Comparison of ENCODE assay signal across 8 cellular contexts in genomic region chr15:74302821-74303359, GRCh38.
DNase-seq lines count a peak whose midpoint lies in the region; ATAC-seq, FAIRE-seq and TF ChIP-seq lines count a peak whose summit lies in the region.

No MANE protein-coding gene starts in this region.

- peaks cover 11% of the 10 kb centered on the region for H3K4me1 ChIP-seq in Loucy (ENCODE audit: insufficient read depth, low read length, poor library complexity, severe bottlenecking)
- no peaks in the 10 kb centered on the region for H3K4me1 ChIP-seq in esophagus squamous epithelium
- H3K4me1 ChIP-seq in pancreas = no peaks in the 10 kb centered on the region

- no peaks in the 10 kb centered on the region for H3K4me1 Mint-ChIP-seq in activated B cell treated with CpG ODN at 0.5 μM for 24 hours

- no peak overlapping the region for H3K4me2 ChIP-seq in Loucy (ENCODE audit: low read depth, low read length, poor library complexity, severe bottlenecking)

- no peak for FAIRE-seq in pancreas (lab: Jason Lieb, UNC)

- CTCF ChIA-PET in activated B cell treated with CpG ODN at 0.5 μM for 24 hours (lab: Charles Lee) = no interaction called here

- H3K27me3 Mint-ChIP-seq in activated B cell treated with CpG ODN at 0.5 μM for 24 hours = peaks cover 49% of the 10 kb centered on the region

- no peaks in the 10 kb centered on the region for H3K36me3 ChIP-seq in Loucy (ENCODE audit: insufficient read depth, low read length)
- no peaks in the 10 kb centered on the region for H3K36me3 ChIP-seq in esophagus squamous epithelium
- no peaks in the 10 kb centered on the region for H3K36me3 ChIP-seq in pancreas

- intact Hi-C loops in activated B cell treated with CpG ODN at 0.5 μM for 24 hours (cut with micrococcal nuclease) (loop anchor here (1.0 kb wide), 2 partner anchors 176 to 330 kb away; no protein-coding TSS in a partner anchor), esophagus squamous epithelium (cut with DNase I) (loop anchor here (5.0 kb wide), 1 partner anchor 176 kb away; no protein-coding TSS in a partner anchor), pancreas (cut with DNase I) (no loop called here)

- TF ChIP-seq CTCF in Loucy (conservative IDR thresholded peaks at IDR 0.05; ENCODE audit: low read length) (peak; percentile 83), activated B cell treated with CpG ODN at 0.5 μM for 24 hours (IDR thresholded peaks at IDR 0.05) (no peak), esophagus squamous epithelium (IDR thresholded peaks at IDR 0.05) (peak in 5 of 6 experiments; percentile 51 to 70 (median 63)), pancreas (IDR thresholded peaks at IDR 0.05) (peak in 3 of 4 donors; percentile 23 to 34 (median 23))

- H3K27me3 ChIP-seq in Loucy (ENCODE audit: insufficient read depth, low read length, poor library complexity, severe bottlenecking) (no peaks in the 10 kb centered on the region), esophagus squamous epithelium (peaks cover 0 to 93% (median 0%) of the 10 kb centered on the region in 4 donors), pancreas (peaks cover 0 to 4% (median 0%) of the 10 kb centered on the region in 4 donors)

- H3K9me3 ChIP-seq in Loucy (ENCODE audit: insufficient read depth, low read depth, low read length) (no peaks in the 10 kb centered on the region), esophagus squamous epithelium (no peaks in the 10 kb centered on the region), pancreas (no peaks in the 10 kb centered on the region)

- DNase-seq in GM03348 (ENCODE audit: low spot score) = peak; percentile 67
- DNase-seq in activated B cell treated with CpG ODN at 0.5 μM for 24 hours = peak; percentile 37
- no peak for DNase-seq in esophagus squamous epithelium (lab: John Stamatoyannopoulos, UW)
- peak in 2 of 6 donors; percentile 31 to 70 for DNase-seq in pancreas

- no peak overlapping the region for H2AFZ ChIP-seq in Loucy (ENCODE audit: low read length)

- H3K79me2 ChIP-seq in Loucy (ENCODE audit: insufficient read depth, low read length) = no peaks in the 10 kb centered on the region

- H3K9me2 ChIP-seq in Loucy (replicated peaks; ENCODE audit: low read depth, low read length) = no peaks in the 10 kb centered on the region

- no peak overlapping the region for H3K4me3 ChIP-seq in Loucy (ENCODE audit: low read length, poor library complexity, severe bottlenecking)
- no peak overlapping the region for H3K4me3 ChIP-seq in esophagus squamous epithelium
- H3K4me3 ChIP-seq in pancreas = no peak overlapping the region

- H3K27ac ChIP-seq in esophagus squamous epithelium (no peak overlapping the region), pancreas (no peak overlapping the region)

- no peak for TF ChIP-seq POLR2A in esophagus squamous epithelium (IDR thresholded peaks at IDR 0.05)

- no peak overlapping the region for H3K9ac ChIP-seq in Loucy (ENCODE audit: low read depth, low read length, poor library complexity, severe bottlenecking)

- H4K20me1 ChIP-seq in Loucy (ENCODE audit: insufficient read depth, low read length, poor library complexity, severe bottlenecking) = no peaks in the 10 kb centered on the region

- whole genome bisulfite sequencing in esophagus squamous epithelium, 2 donors = 26 to 29% methylated on average over 2 to 4 of the region's 7 CpGs
- WGBS in pancreas, 2 donors = 15 to 17% methylated on average over 7 of the region's 7 CpGs

- H3K27ac Mint-ChIP-seq in activated B cell treated with CpG ODN at 0.5 μM for 24 hours = no peak overlapping the region

- peak; percentile 31 for ATAC-seq in activated B cell treated with CpG ODN at 0.5 μM for 24 hours (ENCODE audit: low read depth)
- peak in 3 of 4 donors; percentile 59 to 72 (median 63) for ATAC-seq in pancreas
- ATAC-seq in GM19324 (IDR thresholded peaks at IDR 0.05; ENCODE audit: low FRiP score, unreplicated experiment) = no peak
- no peak for ATAC-seq in GM21529 (IDR thresholded peaks at IDR 0.05; ENCODE audit: unreplicated experiment)
- ATAC-seq in HG03045 (IDR thresholded peaks at IDR 0.05; ENCODE audit: unreplicated experiment) = no peak

- H3F3A ChIP-seq in Loucy (ENCODE audit: low read depth) = no peaks in the 10 kb centered on the region

- POLR2A ChIA-PET in activated B cell treated with CpG ODN at 0.5 μM for 24 hours (lab: Charles Lee) = no interaction called here

- no peaks in the 10 kb centered on the region for H3K36me3 Mint-ChIP-seq in activated B cell treated with CpG ODN at 0.5 μM for 24 hours (ENCODE audit: low read depth)

- no peaks in the 10 kb centered on the region for H3K9me3 Mint-ChIP-seq in activated B cell treated with CpG ODN at 0.5 μM for 24 hours

- no peak overlapping the region for H3K4me3 Mint-ChIP-seq in activated B cell treated with CpG ODN at 0.5 μM for 24 hours

Comparison
In these comparisons a context has a peak if more than half of its experiments do, and no peak if none do; other contexts are left out.
1. ATAC-seq: peak in activated B cell treated with CpG ODN at 0.5 μM for 24 hours (single experiment) and pancreas (3 of 4); none in GM19324 (single experiment), GM21529 (single experiment) and HG03045 (single experiment).
2. intact Hi-C loops: an anchor here in activated B cell treated with CpG ODN at 0.5 μM for 24 hours (1.0 kb wide) and esophagus squamous epithelium (5.0 kb wide); none called in pancreas.